In the genomic region with DNA sequence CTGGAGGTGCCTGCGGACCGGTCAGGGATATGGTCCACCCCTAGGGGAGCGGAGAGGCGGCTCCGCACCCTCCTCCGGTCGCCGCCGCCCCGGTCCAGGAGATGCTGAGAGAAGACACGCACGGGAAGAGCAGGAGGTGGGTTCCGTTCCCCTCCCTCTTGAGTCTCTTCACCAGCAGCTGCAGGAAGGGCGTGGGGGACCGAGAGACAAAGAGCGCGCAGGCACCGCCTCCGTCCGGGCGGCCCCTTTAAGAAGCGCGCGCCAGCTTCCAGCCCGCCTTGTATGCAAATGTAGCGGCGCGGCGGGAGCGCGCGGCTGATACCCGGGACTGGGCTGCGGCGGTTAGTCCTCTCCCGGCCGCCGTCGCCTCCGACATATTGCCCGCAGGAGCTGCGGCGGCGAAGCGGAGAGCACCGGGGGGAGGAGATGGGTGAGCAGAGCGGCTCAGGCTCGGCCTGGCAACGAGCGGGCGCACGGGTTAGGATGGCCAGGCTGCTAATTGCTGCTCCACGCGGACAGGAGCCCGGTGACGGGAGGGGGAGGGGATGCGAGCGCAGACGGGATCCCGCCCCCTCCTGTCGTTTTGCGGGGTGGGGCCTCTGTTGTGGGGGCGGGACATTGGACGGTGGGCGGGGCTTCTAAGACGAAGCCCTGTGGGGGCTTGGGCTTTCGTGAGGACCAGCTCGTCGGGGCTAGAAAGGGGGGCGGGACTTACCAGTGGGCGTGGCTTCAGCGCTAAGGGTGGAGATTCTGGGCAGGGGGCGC, we compare ENCODE assay signal across 1 cellular context.
TF ChIP-seq lines count a peak whose summit lies in the region.

A gene (plus strand): TSS at position 318 of the 765 bp plus-strand sequence. CDS start 109 bp downstream, at position 427.

TF ChIP-seq in HepG2, 621 proteins besides CTCF, POLR2A, EP300 and RAD21 (continued from another document and continues in another):
- TF ChIP-seq ZNF331 (CRISPR knock-in tag; IDR thresholded peaks at IDR 0.05) (0 out of 2 replicates have a peak, but pooled peaks have one; percentile 63), ZNF33A (CRISPR knock-in tag; IDR thresholded peaks at IDR 0.05; ENCODE audit: borderline replicate concordance) (no peak), SMYD3 (CRISPR knock-in tag; IDR thresholded peaks at IDR 0.05) (no peak), PHF21A (CRISPR knock-in tag; IDR thresholded peaks at IDR 0.05) (peak; percentile 48; the same call in 1 of the 2 replicates), ZNF7 (CRISPR knock-in tag; IDR thresholded peaks at IDR 0.05) (no peak), ZNF652 (CRISPR knock-in tag; IDR thresholded peaks at IDR 0.05; ENCODE audit: borderline replicate concordance, low read depth) (no peak), PTBP1 (IDR thresholded peaks at IDR 0.05; ENCODE audit: low read depth, low read length, poor library complexity, severe bottlenecking) (no peak), ATRX (CRISPR knock-in tag; IDR thresholded peaks at IDR 0.05; ENCODE audit: borderline replicate concordance) (no peak), MIER2 (CRISPR knock-in tag; IDR thresholded peaks at IDR 0.05) (no peak), SOX13 (IDR thresholded peaks at IDR 0.05) (no peak), SOX13 (CRISPR knock-in tag; conservative IDR thresholded peaks at IDR 0.05 in 1 of 2, IDR thresholded peaks at IDR 0.05 in 1 of 2) (peak in 1 of 2 experiments; percentile 26; a peak in 1 of 4 replicates), ZNF496 (CRISPR knock-in tag; IDR thresholded peaks at IDR 0.05; ENCODE audit: insufficient replicate concordance) (no peak), PCBP1 (IDR thresholded peaks at IDR 0.05; ENCODE audit: borderline replicate concordance, low read depth, low read length) (no peak), FOXC1 (CRISPR knock-in tag; IDR thresholded peaks at IDR 0.05; ENCODE audit: borderline replicate concordance) (peak; percentile 76; the same call in 1 of the 2 replicates), NR3C1 (CRISPR knock-in tag; IDR thresholded peaks at IDR 0.05) (no peak), RORA (CRISPR knock-in tag; IDR thresholded peaks at IDR 0.05) (no peak), NR2C2 (CRISPR knock-in tag; IDR thresholded peaks at IDR 0.05; ENCODE audit: borderline replicate concordance) (no peak), ZNF337 (CRISPR knock-in tag; IDR thresholded peaks at IDR 0.05; ENCODE audit: borderline replicate concordance, low read depth) (no peak), ZNF782 (CRISPR knock-in tag; IDR thresholded peaks at IDR 0.05; ENCODE audit: borderline replicate concordance) (peak; percentile 75), ZNF367 (CRISPR knock-in tag; IDR thresholded peaks at IDR 0.05; ENCODE audit: borderline replicate concordance) (no peak), ZNF546 (CRISPR knock-in tag; conservative IDR thresholded peaks at IDR 0.05) (no peak; the same call in 1 of the 2 replicates), ZNF563 (CRISPR knock-in tag; IDR thresholded peaks at IDR 0.05) (no peak), ZNF878 (CRISPR knock-in tag; IDR thresholded peaks at IDR 0.05) (no peak), AGO2 (optimal IDR thresholded peaks at IDR 0.05; ENCODE audit: low read depth, low read length) (peak; percentile 68), SATB2 (CRISPR knock-in tag; IDR thresholded peaks at IDR 0.05) (no peak), GTF2F1 (IDR thresholded peaks at IDR 0.05; ENCODE audit: low read length) (no peak), NFYB (CRISPR knock-in tag; IDR thresholded peaks at IDR 0.05) (no peak), ZNF672 (CRISPR knock-in tag; IDR thresholded peaks at IDR 0.05) (no peak), MTF1 (CRISPR knock-in tag; IDR thresholded peaks at IDR 0.05) (no peak), ZNF451 (CRISPR knock-in tag; IDR thresholded peaks at IDR 0.05) (0 out of 2 replicates have a peak, but pooled peaks have one; percentile 50), SUZ12 (IDR thresholded peaks at IDR 0.05; ENCODE audit: low read depth, low read length) (no peak), NFIB (CRISPR knock-in tag; IDR thresholded peaks at IDR 0.05; ENCODE audit: borderline replicate concordance) (no peak), HNRNPL (IDR thresholded peaks at IDR 0.05; ENCODE audit: low read depth, low read length) (no peak), MEIS2 (CRISPR knock-in tag; IDR thresholded peaks at IDR 0.05) (no peak), CCDC6 (CRISPR knock-in tag; IDR thresholded peaks at IDR 0.05) (no peak; the same call in 1 of the 2 replicates), FOXP1 (IDR thresholded peaks at IDR 0.05) (no peak), FOXP1 (CRISPR knock-in tag; IDR thresholded peaks at IDR 0.05) (no peak), THAP11 (CRISPR knock-in tag; IDR thresholded peaks at IDR 0.05) (peak; percentile 79), ZNF589 (CRISPR knock-in tag; conservative IDR thresholded peaks at IDR 0.05) (no peak), ZSCAN12 (CRISPR knock-in tag; IDR thresholded peaks at IDR 0.05) (0 out of 2 replicates have a peak, but pooled peaks have one; percentile 21), TBX3 (IDR thresholded peaks at IDR 0.05; ENCODE audit: borderline replicate concordance) (no peak), CHD2 (IDR thresholded peaks at IDR 0.05; ENCODE audit: low read depth, low read length) (no peak; the same call in 1 of the 2 replicates), ZNF468 (CRISPR knock-in tag; IDR thresholded peaks at IDR 0.05) (no peak), KDM5A (IDR thresholded peaks at IDR 0.05; ENCODE audit: borderline replicate concordance, low read length) (peak; percentile 75; the same call in 1 of the 2 replicates), ZNF83 (CRISPR knock-in tag; IDR thresholded peaks at IDR 0.05; ENCODE audit: borderline replicate concordance) (no peak), MATR3 (CRISPR knock-in tag; IDR thresholded peaks at IDR 0.05) (no peak), ATF7 (IDR thresholded peaks at IDR 0.05) (no peak), ATF7 (CRISPR knock-in tag; IDR thresholded peaks at IDR 0.05) (peak; percentile 78; the same call in 1 of the 2 replicates), SP4 (CRISPR knock-in tag; IDR thresholded peaks at IDR 0.05) (peak; percentile 82), ZNF354B (CRISPR knock-in tag; IDR thresholded peaks at IDR 0.05) (no peak)
- TF ChIP-seq, protein P1, sequence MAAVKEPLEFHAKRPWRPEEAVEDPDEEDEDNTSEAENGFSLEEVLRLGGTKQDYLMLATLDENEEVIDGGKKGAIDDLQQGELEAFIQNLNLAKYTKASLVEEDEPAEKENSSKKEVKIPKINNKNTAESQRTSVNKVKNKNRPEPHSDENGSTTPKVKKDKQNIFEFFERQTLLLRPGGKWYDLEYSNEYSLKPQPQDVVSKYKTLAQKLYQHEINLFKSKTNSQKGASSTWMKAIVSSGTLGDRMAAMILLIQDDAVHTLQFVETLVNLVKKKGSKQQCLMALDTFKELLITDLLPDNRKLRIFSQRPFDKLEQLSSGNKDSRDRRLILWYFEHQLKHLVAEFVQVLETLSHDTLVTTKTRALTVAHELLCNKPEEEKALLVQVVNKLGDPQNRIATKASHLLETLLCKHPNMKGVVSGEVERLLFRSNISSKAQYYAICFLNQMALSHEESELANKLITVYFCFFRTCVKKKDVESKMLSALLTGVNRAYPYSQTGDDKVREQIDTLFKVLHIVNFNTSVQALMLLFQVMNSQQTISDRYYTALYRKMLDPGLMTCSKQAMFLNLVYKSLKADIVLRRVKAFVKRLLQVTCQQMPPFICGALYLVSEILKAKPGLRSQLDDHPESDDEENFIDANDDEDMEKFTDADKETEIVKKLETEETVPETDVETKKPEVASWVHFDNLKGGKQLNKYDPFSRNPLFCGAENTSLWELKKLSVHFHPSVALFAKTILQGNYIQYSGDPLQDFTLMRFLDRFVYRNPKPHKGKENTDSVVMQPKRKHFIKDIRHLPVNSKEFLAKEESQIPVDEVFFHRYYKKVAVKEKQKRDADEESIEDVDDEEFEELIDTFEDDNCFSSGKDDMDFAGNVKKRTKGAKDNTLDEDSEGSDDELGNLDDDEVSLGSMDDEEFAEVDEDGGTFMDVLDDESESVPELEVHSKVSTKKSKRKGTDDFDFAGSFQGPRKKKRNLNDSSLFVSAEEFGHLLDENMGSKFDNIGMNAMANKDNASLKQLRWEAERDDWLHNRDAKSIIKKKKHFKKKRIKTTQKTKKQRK (IDR thresholded peaks at IDR 0.05; ENCODE audit: low read length), result no peak
- TF ChIP-seq, protein P2, sequence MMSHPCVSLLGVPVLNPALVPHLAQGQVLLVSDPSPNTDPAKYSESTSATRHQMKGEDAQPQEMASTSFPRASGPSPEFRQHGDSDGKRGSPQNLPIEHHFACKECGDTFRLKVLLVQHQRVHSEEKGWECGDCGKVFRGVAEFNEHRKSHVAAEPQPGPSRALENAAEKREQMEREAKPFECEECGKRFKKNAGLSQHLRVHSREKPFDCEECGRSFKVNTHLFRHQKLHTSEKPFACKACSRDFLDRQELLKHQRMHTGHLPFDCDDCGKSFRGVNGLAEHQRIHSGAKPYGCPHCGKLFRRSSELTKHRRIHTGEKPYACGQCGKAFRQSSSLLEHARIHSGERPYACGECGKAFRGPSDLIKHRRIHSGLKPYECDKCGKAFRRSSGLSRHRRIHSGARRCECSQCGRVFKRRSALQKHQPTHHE (CRISPR knock-in tag; IDR thresholded peaks at IDR 0.05; ENCODE audit: borderline replicate concordance), result peak; percentile 79; the same call in 1 of the 2 replicates
- TF ChIP-seq, protein P3, sequence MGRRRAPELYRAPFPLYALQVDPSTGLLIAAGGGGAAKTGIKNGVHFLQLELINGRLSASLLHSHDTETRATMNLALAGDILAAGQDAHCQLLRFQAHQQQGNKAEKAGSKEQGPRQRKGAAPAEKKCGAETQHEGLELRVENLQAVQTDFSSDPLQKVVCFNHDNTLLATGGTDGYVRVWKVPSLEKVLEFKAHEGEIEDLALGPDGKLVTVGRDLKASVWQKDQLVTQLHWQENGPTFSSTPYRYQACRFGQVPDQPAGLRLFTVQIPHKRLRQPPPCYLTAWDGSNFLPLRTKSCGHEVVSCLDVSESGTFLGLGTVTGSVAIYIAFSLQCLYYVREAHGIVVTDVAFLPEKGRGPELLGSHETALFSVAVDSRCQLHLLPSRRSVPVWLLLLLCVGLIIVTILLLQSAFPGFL (CRISPR knock-in tag; IDR thresholded peaks at IDR 0.05), result no peak; the same call in 1 of the 2 replicates
- TF ChIP-seq, protein P4, sequence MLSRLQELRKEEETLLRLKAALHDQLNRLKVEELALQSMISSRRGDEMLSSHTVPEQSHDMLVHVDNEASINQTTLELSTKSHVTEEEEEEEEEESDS (CRISPR knock-in tag; IDR thresholded peaks at IDR 0.05; ENCODE audit: borderline replicate concordance), result peak; percentile 96
- TF ChIP-seq, protein P5, sequence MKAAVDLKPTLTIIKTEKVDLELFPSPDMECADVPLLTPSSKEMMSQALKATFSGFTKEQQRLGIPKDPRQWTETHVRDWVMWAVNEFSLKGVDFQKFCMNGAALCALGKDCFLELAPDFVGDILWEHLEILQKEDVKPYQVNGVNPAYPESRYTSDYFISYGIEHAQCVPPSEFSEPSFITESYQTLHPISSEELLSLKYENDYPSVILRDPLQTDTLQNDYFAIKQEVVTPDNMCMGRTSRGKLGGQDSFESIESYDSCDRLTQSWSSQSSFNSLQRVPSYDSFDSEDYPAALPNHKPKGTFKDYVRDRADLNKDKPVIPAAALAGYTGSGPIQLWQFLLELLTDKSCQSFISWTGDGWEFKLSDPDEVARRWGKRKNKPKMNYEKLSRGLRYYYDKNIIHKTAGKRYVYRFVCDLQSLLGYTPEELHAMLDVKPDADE (CRISPR knock-in tag; IDR thresholded peaks at IDR 0.05), result no peak
- TF ChIP-seq, protein P6, sequence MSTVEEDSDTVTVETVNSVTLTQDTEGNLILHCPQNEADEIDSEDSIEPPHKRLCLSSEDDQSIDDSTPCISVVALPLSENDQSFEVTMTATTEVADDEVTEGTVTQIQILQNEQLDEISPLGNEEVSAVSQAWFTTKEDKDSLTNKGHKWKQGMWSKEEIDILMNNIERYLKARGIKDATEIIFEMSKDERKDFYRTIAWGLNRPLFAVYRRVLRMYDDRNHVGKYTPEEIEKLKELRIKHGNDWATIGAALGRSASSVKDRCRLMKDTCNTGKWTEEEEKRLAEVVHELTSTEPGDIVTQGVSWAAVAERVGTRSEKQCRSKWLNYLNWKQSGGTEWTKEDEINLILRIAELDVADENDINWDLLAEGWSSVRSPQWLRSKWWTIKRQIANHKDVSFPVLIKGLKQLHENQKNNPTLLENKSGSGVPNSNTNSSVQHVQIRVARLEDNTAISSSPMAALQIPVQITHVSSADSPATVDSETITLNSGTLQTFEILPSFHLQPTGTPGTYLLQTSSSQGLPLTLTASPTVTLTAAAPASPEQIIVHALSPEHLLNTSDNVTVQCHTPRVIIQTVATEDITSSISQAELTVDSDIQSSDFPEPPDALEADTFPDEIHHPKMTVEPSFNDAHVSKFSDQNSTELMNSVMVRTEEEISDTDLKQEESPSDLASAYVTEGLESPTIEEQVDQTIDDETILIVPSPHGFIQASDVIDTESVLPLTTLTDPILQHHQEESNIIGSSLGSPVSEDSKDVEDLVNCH (CRISPR knock-in tag; IDR thresholded peaks at IDR 0.05), result no peak
- TF ChIP-seq, protein P7, sequence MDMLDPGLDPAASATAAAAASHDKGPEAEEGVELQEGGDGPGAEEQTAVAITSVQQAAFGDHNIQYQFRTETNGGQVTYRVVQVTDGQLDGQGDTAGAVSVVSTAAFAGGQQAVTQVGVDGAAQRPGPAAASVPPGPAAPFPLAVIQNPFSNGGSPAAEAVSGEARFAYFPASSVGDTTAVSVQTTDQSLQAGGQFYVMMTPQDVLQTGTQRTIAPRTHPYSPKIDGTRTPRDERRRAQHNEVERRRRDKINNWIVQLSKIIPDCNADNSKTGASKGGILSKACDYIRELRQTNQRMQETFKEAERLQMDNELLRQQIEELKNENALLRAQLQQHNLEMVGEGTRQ (IDR thresholded peaks at IDR 0.05; ENCODE audit: low read depth, low read length), result no peak
- TF ChIP-seq, protein P7 (CRISPR knock-in tag; IDR thresholded peaks at IDR 0.05; ENCODE audit: borderline replicate concordance), result no peak
- TF ChIP-seq, protein P8, sequence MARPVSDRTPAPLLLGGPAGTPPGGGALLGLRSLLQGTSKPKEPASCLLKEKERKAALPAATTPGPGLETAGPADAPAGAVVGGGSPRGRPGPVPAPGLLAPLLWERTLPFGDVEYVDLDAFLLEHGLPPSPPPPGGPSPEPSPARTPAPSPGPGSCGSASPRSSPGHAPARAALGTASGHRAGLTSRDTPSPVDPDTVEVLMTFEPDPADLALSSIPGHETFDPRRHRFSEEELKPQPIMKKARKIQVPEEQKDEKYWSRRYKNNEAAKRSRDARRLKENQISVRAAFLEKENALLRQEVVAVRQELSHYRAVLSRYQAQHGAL (CRISPR knock-in tag; IDR thresholded peaks at IDR 0.05; ENCODE audit: not compliant biosample characterization), result no peak
- TF ChIP-seq, protein P9, sequence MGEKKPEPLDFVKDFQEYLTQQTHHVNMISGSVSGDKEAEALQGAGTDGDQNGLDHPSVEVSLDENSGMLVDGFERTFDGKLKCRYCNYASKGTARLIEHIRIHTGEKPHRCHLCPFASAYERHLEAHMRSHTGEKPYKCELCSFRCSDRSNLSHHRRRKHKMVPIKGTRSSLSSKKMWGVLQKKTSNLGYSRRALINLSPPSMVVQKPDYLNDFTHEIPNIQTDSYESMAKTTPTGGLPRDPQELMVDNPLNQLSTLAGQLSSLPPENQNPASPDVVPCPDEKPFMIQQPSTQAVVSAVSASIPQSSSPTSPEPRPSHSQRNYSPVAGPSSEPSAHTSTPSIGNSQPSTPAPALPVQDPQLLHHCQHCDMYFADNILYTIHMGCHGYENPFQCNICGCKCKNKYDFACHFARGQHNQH (CRISPR knock-in tag; IDR thresholded peaks at IDR 0.05), result peak; percentile 33
